8 cellular contexts compared by ENCODE assay signal in the genomic region with DNA sequence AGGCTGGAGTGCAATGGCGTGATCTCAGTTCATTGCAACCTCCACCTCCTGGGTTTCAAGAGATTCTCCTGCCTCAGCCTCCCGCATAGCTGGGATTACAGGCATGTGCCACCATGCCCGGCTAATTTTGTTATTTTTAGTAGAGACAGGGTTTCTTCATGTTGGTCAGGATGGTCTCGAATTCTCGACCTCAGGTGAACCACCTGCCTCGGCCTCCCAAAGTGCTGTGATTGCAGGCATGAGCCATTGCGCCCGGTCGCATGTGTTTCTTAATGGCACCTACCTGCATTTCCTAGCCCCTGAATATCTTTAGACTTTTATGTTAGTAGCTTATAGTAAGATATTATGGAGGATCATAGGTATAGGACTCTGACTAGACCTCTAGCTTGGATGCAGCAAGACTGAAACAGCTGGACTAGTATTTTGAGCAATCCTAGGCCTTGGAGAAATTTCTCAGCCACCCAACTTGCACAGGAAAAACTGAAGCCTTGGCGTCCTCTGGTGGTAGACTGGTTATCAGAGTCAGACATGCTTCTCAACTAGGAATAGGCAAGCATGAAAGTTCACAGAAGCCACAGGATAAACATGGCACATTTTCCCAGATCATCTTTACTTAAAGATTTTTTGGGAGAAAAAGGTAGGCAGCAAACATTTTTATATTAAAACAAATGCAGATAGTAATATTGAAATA. TPM values are rescaled to one million over a fixed set of nuclear protein-coding genes. Genes with fewer than 3 reads are reported as not detected.
A peak's percentile ranks its signal among the peaks of the same experiment; 100 is the strongest.
DNase-seq lines count a peak whose midpoint lies in the region; ATAC-seq and TF ChIP-seq lines count a peak whose summit lies in the region.

No MANE protein-coding gene starts in this region.

- H3K4me3 ChIP-seq in A673 (ENCODE audit: low read depth, low read length, poor library complexity, severe bottlenecking), result no peak overlapping the region
- no peak overlapping the region for H3K4me3 ChIP-seq in astrocyte of the spinal cord (ENCODE audit: low read depth, low read length)
- H3K4me3 ChIP-seq in thoracic aorta, result no peak overlapping the region

- H3K9me3 ChIP-seq in A673 (ENCODE audit: low read depth, low read length, poor library complexity, severe bottlenecking) (no peaks in the 10 kb centered on the region), thoracic aorta (no peaks in the 10 kb centered on the region)

- TF ChIP-seq CTCF in A673 (conservative IDR thresholded peaks at IDR 0.05; ENCODE audit: low read depth, low read length), result peak; percentile 93
- TF ChIP-seq CTCF in astrocyte of the spinal cord (IDR thresholded peaks at IDR 0.05; ENCODE audit: low read depth, low read length), result peak; percentile 97
- TF ChIP-seq CTCF in thoracic aorta (IDR thresholded peaks at IDR 0.05), result peak; percentile 38

- peaks cover 4 to 10% (median 8%) of the 10 kb centered on the region in 3 donors for H3K27me3 Mint-ChIP-seq in immature natural killer cell (ENCODE audit: low read depth in 3 of 3)

- no peaks in the 10 kb centered on the region for H3K27me3 ChIP-seq in A673 (replicated peaks; ENCODE audit: insufficient read depth, low read depth, low read length, poor library complexity)
- H3K27me3 ChIP-seq in thoracic aorta (replicated peaks; ENCODE audit: insufficient read depth), result no peaks in the 10 kb centered on the region

- DNase-seq in A673 (ENCODE audit: low spot score), result peak; percentile 82
- DNase-seq in GF-D8 (lab: John Stamatoyannopoulos, UW), result peak; percentile 43
- DNase-seq in NCI-H2107 treated with DMSO at 0.1 percent for 48 hours (lab: John Stamatoyannopoulos, UW; ENCODE audit: unreplicated experiment), result peak; percentile 42
- DNase-seq in astrocyte of the spinal cord (ENCODE audit: low read depth, low spot score), result peak; percentile 82
- DNase-seq in immature natural killer cell, result peak in 1 of 3 donors; percentile 9
- DNase-seq in thoracic aorta (ENCODE audit: low spot score), result no peak

- peaks cover 18 to 23% of the 10 kb centered on the region in 2 donors for H3K4me1 Mint-ChIP-seq in immature natural killer cell

- H3K36me3 ChIP-seq in A673 (ENCODE audit: insufficient read depth, low read length, poor library complexity, severe bottlenecking) (peaks cover 47% of the 10 kb centered on the region), thoracic aorta (peaks cover 19% of the 10 kb centered on the region)

- POLR2A ChIA-PET in A673 (lab: Charles Lee; ENCODE audit: low non-redundant PET), result interaction anchor here (0.5 kb wide), 1 partner anchor 16 kb away, joined by 3 read pairs; no protein-coding TSS in a partner anchor

- H3K4me3 Mint-ChIP-seq in immature natural killer cell, result peak overlapping the region; percentile 15 to 90 (median 76)

- no peaks in the 10 kb centered on the region for H3K4me1 ChIP-seq in A673 (ENCODE audit: insufficient read depth, low read length, poor library complexity, severe bottlenecking)
- no peaks in the 10 kb centered on the region for H3K4me1 ChIP-seq in thoracic aorta (ENCODE audit: control insufficient read depth in 1 of 2, low read depth in 2 of 2)

- CTCF ChIA-PET in A673 (lab: Charles Lee), result interaction anchor here (0.6 to 1.5 kb wide), 4 partner anchors 8 to 491 kb away, joined by 4 to 13 read pairs (median 8); no protein-coding TSS in a partner anchor

- intact Hi-C loops in A673 (cut with micrococcal nuclease; ENCODE audit: unreplicated experiment), result loop anchor here (2.0 kb wide), 1 partner anchor 242 kb away; no protein-coding TSS in a partner anchor

- no peak overlapping the region for H3K27ac ChIP-seq in A673 (ENCODE audit: low read depth, low read length, poor library complexity, severe bottlenecking)
- no peak overlapping the region for H3K27ac ChIP-seq in thoracic aorta

- no peak for ATAC-seq in thoracic aorta (ENCODE audit: insufficient number of reproducible peaks, low FRiP score, low read depth)
- no peak for ATAC-seq in GM18867 (IDR thresholded peaks at IDR 0.05; ENCODE audit: unreplicated experiment)
- no peak for ATAC-seq in HG02642 (IDR thresholded peaks at IDR 0.05; ENCODE audit: poor library complexity, unreplicated experiment)

- H3K9me3 Mint-ChIP-seq in immature natural killer cell, result no peaks in the 10 kb centered on the region

- no TSS peak for BruUV-seq in A673 (replicated peaks; lab: Mats Ljungman, UMichigan)

- H3K36me3 Mint-ChIP-seq in immature natural killer cell, result peaks cover 13 to 31% (median 20%) of the 10 kb centered on the region in 3 donors

- in situ Hi-C loops in astrocyte of the spinal cord (cut with HindIII; ENCODE audit: low sequenced_read_pairs), result no loop called here

- H3K27ac Mint-ChIP-seq in immature natural killer cell, result no peak overlapping the region

RNA-seq across cellular contexts. Expression of a gene that starts 22.7 kb away (rescaled TPM):
- total RNA-seq in A673 (2021) (0.31 and 0.41 TPM in 2 replicates), thoracic aorta (1 to 10 TPM; 2.0 to 2.8 TPM)
- polyA plus RNA-seq in immature natural killer cell, result under 1 TPM in 1 of 3 donors, not detected in 2; 0.24 TPM

RNA-seq across cellular contexts. Expression of a gene that starts 25.5 kb away (rescaled TPM):
- 367 and 382 TPM in 2 replicates for total RNA-seq in A673 (2021)
- 10 to 100 TPM; 66.9 to 86.2 (median 73.8) TPM for polyA plus RNA-seq in immature natural killer cell
- 10 to 100 TPM; 21.9 to 47.8 TPM for total RNA-seq in thoracic aorta

RNA-seq across cellular contexts. Expression of a gene that starts 30.4 kb away (rescaled TPM):
- total RNA-seq in A673 (2021) (0.28 and 0.62 TPM in 2 replicates), thoracic aorta (1 to 10 TPM in 1 of 2 donors, under 1 TPM in 1; 0.27 to 3.4 TPM)
- not detected for polyA plus RNA-seq in immature natural killer cell

RNA-seq across cellular contexts. Expression of a gene that starts 38.0 kb away (rescaled TPM):
- total RNA-seq in A673 (2021) (412 and 444 TPM in 2 replicates), thoracic aorta (10 to 100 TPM; 29.9 to 75.7 TPM)
- 100 to 1,000 TPM; 108 to 157 (median 143) TPM for polyA plus RNA-seq in immature natural killer cell

RNA-seq across cellular contexts. Expression of a gene that starts 38.1 kb away (rescaled TPM):
- total RNA-seq in A673 (2021) (42.8 and 44.0 TPM in 2 replicates), thoracic aorta (10 to 100 TPM; 14.9 to 19.1 TPM)
- polyA plus RNA-seq in immature natural killer cell, result 10 to 100 TPM; 40.2 to 60.8 (median 49.1) TPM

Comparison
In these comparisons a context has a peak if more than half of its experiments do, and no peak if none do; other contexts are left out.
1. CTCF ChIP-seq: peak in every context shown above with its lines; median percentile 97 in astrocyte of the spinal cord; 93 in A673; 38 in thoracic aorta.